In the genomic region with DNA sequence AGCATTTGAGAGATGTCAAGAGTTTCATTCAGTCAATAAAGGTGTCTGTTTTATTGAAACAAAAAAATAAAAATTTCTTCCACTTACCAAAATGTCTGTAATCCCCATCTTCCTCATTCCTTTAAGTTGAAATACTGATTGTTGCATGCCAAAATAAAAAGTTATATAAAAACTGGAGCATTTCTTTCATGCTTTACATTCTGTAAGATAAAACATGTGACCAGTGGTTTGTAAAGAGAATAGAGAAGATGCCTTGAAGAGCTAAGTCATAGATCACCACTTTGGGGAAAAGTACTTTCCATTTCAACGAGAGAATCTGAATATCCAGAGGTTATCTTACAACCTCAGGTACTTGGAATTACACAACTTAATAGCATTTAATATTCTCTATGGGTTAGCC, we compare ENCODE assay signal across 20 cellular contexts.
"Had no signal": no experiment of that assay in that cellular context is flagged by ENCODE, and none has a peak within 500 bp of the region (broad histone marks: within the 10 kb centered on the region; RNA-seq: fewer than 3 reads in every experiment).

No MANE protein-coding gene starts in this region.

- H3K4me3 ChIP-seq: coronary artery, lower lobe of right lung, mucosa of descending colon, neural progenitor cell, sigmoid colon, testis, uterus had no signal

- H3K36me3 Mint-ChIP-seq: neural progenitor cell had no signal

- H3K9me3 ChIP-seq: testis had no signal

- DNase-seq: activated CD4-positive, alpha-beta T cell treated with anti-CD3 and anti-CD28 coated beads, Interleukin-2, amount 50 U/mL, for 4 hours; activated naive CD4-positive, alpha-beta T cell treated with anti-CD3 and anti-CD28 coated beads for 36 hours; activated T-cell treated with anti-CD3 and anti-CD28 coated beads, Interleukin-2, amount 50 U/mL, for 48 hours; aorta; effector CD4-positive, alpha-beta T cell; foreskin keratinocyte; lower lobe of right lung; mesendoderm; mucosa of descending colon; retina; sigmoid colon; stimulated activated CD4-positive, alpha-beta T cell treated with anti-CD3 and anti-CD28 coated beads, Interleukin-4, amount 100 ng/mL, for 1 hour; stimulated activated naive CD4-positive, alpha-beta T cell; testis; uterus had no signal

- ATAC-seq: foreskin keratinocyte, left lobe of liver, lower lobe of right lung, mucosa of descending colon had no signal

- H3K9ac ChIP-seq: neural progenitor cell had no signal

- H3K27ac ChIP-seq: coronary artery, foreskin keratinocyte, lower lobe of right lung, neural progenitor cell, sigmoid colon, testis, uterus had no signal

- H3K27me3 Mint-ChIP-seq: central memory CD8-positive, alpha-beta T cell; progenitor cell of endocrine pancreas had no signal

- H3K36me3 ChIP-seq: lower lobe of right lung, neural progenitor cell, sigmoid colon, uterus had no signal

- H3K4me1 Mint-ChIP-seq: neural progenitor cell had no signal

- H3K27me3 ChIP-seq: foreskin keratinocyte, neural progenitor cell, sigmoid colon, testis, uterus had no signal

- H3K4me1 ChIP-seq: foreskin keratinocyte, neural progenitor cell, sigmoid colon, testis, uterus had no signal

- H3K4me2 ChIP-seq: neural progenitor cell had no signal

- H2AFZ ChIP-seq: neural progenitor cell had no signal

- H3K4me3 Mint-ChIP-seq: activated naive CD4-positive, alpha-beta T cell treated with anti-CD3 and anti-CD28 coated beads for 36 hours; central memory CD8-positive, alpha-beta T cell; neural progenitor cell had no signal

- H3K27ac Mint-ChIP-seq: activated naive CD4-positive, alpha-beta T cell treated with anti-CD3 and anti-CD28 coated beads for 36 hours; neural progenitor cell; progenitor cell of endocrine pancreas had no signal
